ENCODE assay signal across 16 cellular contexts in the genomic region with DNA sequence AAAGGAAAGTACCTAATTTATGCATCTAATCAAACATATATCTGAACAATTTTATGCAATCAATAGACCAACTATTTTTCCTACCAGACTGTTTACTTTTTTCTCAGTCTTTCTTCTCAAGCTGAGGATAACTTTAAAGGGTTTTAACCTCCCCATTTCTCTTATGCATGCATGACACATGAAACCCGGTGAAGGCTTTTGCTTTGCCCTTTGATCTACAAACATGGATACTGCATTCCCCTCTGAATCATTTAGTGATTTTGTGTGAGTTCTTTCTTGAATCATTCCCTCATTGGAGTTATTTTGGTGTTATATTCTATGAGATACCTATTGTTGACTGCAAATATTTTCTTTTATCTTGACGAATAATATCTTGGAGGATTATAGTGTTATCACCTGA.
DNase-seq lines count a peak whose midpoint lies in the region; ATAC-seq and TF ChIP-seq lines count a peak whose summit lies in the region.
"Had no signal": no experiment of that assay in that cellular context is flagged by ENCODE, and none has a peak within 500 bp of the region (broad histone marks: within the 10 kb centered on the region; RNA-seq: fewer than 3 reads in every experiment).

No MANE protein-coding gene starts in this region.

- no peak for TF ChIP-seq CTCF in PC-3 (conservative IDR thresholded peaks at IDR 0.05; ENCODE audit: low read depth, low read length)

- no peaks in the 10 kb centered on the region for H3K9me2 ChIP-seq in PC-3 (replicated peaks; ENCODE audit: low read length)

- H3F3A ChIP-seq in PC-3 (ENCODE audit: low read length, unreplicated experiment): no peaks in the 10 kb centered on the region

- H4K20me1 ChIP-seq in PC-3 (ENCODE audit: low read length): no peaks in the 10 kb centered on the region
- H4K20me1 ChIP-seq: BLaER1 treated with 17β-estradiol and CSF1 and Interleukin-3, amounts not matched to agents 10 nM and 100 nM had no signal

- H3K4me2 ChIP-seq in PC-3 (ENCODE audit: low read length): peak overlapping the region; percentile 30; the same call in 1 of the 2 replicates
- no peak overlapping the region for H3K4me2 ChIP-seq in neuronal stem cell (ENCODE audit: insufficient read depth, low read length, poor library complexity, severe bottlenecking)
- H3K4me2 ChIP-seq: BLaER1 treated with 17β-estradiol and CSF1 and Interleukin-3, amounts not matched to agents 10 nM and 100 nM had no signal

- H3K4me1 ChIP-seq in PC-3 (ENCODE audit: insufficient read depth, low read length) (peaks cover 22% of the 10 kb centered on the region), neuronal stem cell (ENCODE audit: control insufficient read depth in 2 of 2, insufficient read depth in 1 of 2, low read depth in 1 of 2, low read length in 2 of 2) (peaks cover 0 to 2% of the 10 kb centered on the region in 2 donors)
- H3K4me1 ChIP-seq: BLaER1 treated with 17β-estradiol and CSF1 and Interleukin-3, amounts not matched to agents 10 nM and 100 nM; Caco-2 had no signal

- H4K91ac ChIP-seq in neuronal stem cell (ENCODE audit: low read depth, low read length, poor library complexity): no peak overlapping the region

- H3K36me3 ChIP-seq in PC-3 (ENCODE audit: low read depth, low read length) (no peaks in the 10 kb centered on the region), neuronal stem cell (replicated peaks in 1 of 2; ENCODE audit: control insufficient read depth in 2 of 2, insufficient read depth in 2 of 2, low read length in 2 of 2) (no peaks in the 10 kb centered on the region)
- H3K36me3 ChIP-seq: BLaER1 treated with 17β-estradiol and CSF1 and Interleukin-3, amounts not matched to agents 10 nM and 100 nM had no signal

- H3K23ac ChIP-seq in neuronal stem cell (ENCODE audit: low read depth, low read length, poor library complexity): no peak overlapping the region

- no peaks in the 10 kb centered on the region for H3K27me3 ChIP-seq in PC-3 (ENCODE audit: low read length)
- H3K27me3 ChIP-seq in neuronal stem cell (ENCODE audit: control insufficient read depth in 3 of 3, insufficient read depth in 3 of 3, low read depth in 1 of 3, low read length in 3 of 3): no peaks in the 10 kb centered on the region
- H3K27me3 ChIP-seq: BLaER1 treated with 17β-estradiol and CSF1 and Interleukin-3, amounts not matched to agents 10 nM and 100 nM had no signal

- H3K79me2 ChIP-seq in PC-3 (ENCODE audit: low read length): no peaks in the 10 kb centered on the region

- H2BK15ac ChIP-seq in neuronal stem cell (ENCODE audit: low read length): no peak overlapping the region

- H2AK5ac ChIP-seq in neuronal stem cell (ENCODE audit: low read depth, low read length): no peak overlapping the region

- DNase-seq in HT1080 (ENCODE audit: low read depth): peak; percentile 4
- DNase-seq in PC-3: peak; percentile 72
- DNase-seq in neuronal stem cell (ENCODE audit: low spot score): no peak
- DNase-seq in EL: no peak
- no peak for DNase-seq in Ammon's horn (ENCODE audit: low spot score)
- DNase-seq in NCI-H1436 treated with DMSO at 0.1 percent for 48 hours (lab: John Stamatoyannopoulos, UW): no peak
- DNase-seq: 8988T; ACHN; Caco-2; Calu3; CD4-positive, alpha-beta T cell; CD8-positive, alpha-beta T cell; DMS79 treated with DMSO at 0.1 percent for 48 hours; GF-D8 had no signal

- H3K79me1 ChIP-seq in neuronal stem cell (ENCODE audit: low read depth, low read length): no peaks in the 10 kb centered on the region

- H3K14ac ChIP-seq in neuronal stem cell (ENCODE audit: low read length): no peak overlapping the region

- H3K9me3 ChIP-seq in PC-3 (ENCODE audit: low read length) (no peaks in the 10 kb centered on the region), neuronal stem cell (replicated peaks in 1 of 2; ENCODE audit: control insufficient read depth in 2 of 2, insufficient read depth in 1 of 2, low read depth in 1 of 2, low read length in 2 of 2) (no peaks in the 10 kb centered on the region)
- H3K9me3 ChIP-seq: BLaER1 treated with 17β-estradiol and CSF1 and Interleukin-3, amounts not matched to agents 10 nM and 100 nM; Caco-2 had no signal

- H2BK5ac ChIP-seq in neuronal stem cell (ENCODE audit: low read length): no peak overlapping the region

- H3K9ac ChIP-seq in PC-3 (ENCODE audit: low read length) (no peak overlapping the region), neuronal stem cell (ENCODE audit: low read depth, low read length, poor library complexity) (no peak overlapping the region)
- H3K9ac ChIP-seq: BLaER1 treated with 17β-estradiol and CSF1 and Interleukin-3, amounts not matched to agents 10 nM and 100 nM had no signal

- H2BK12ac ChIP-seq in neuronal stem cell (ENCODE audit: low read length): no peak overlapping the region

- H3K18ac ChIP-seq in neuronal stem cell (ENCODE audit: low read length): no peak overlapping the region

- CTCF ChIA-PET in PC-3 (lab: Charles Lee): no interaction called here

- H3K4ac ChIP-seq in neuronal stem cell (ENCODE audit: low read length): no peak overlapping the region

- H2AFZ ChIP-seq in PC-3 (ENCODE audit: low read length) (no peak overlapping the region), neuronal stem cell (ENCODE audit: low read length) (peak overlapping the region; percentile 4)

- intact Hi-C loops in PC-3 (cut with micrococcal nuclease): loop anchor here (10.0 kb wide), 1 partner anchor 422 kb away; no protein-coding TSS in a partner anchor

- WGBS in neuronal stem cell (ENCODE audit: extremely low coverage in 2 of 2, insufficient read length in 2 of 2, insufficient replicate concordance in 1 of 2), 2 donors: no CpG with 5 or more reads among the region's 2 CpGs

- no TSS peak for BruUV-seq in PC-3 (replicated peaks; lab: Mats Ljungman, UMichigan)

- H3K27ac ChIP-seq in PC-3 (ENCODE audit: low read length) (no peak overlapping the region), neuronal stem cell (replicated peaks; ENCODE audit: low read length) (no peak overlapping the region)
- H3K27ac ChIP-seq: BLaER1 treated with 17β-estradiol and CSF1 and Interleukin-3, amounts not matched to agents 10 nM and 100 nM; C4-2B had no signal

- no peak overlapping the region for H3K4me3 ChIP-seq in PC-3 (ENCODE audit: low read length)
- no peak overlapping the region for H3K4me3 ChIP-seq in neuronal stem cell (ENCODE audit: low read length in 2 of 2)
- H3K4me3 ChIP-seq: BLaER1 treated with 17β-estradiol and CSF1 and Interleukin-3, amounts not matched to agents 10 nM and 100 nM had no signal

- no peak overlapping the region for H2BK120ac ChIP-seq in neuronal stem cell (ENCODE audit: low read depth, low read length)

- ATAC-seq in PC-3: peak; percentile 56
- ATAC-seq: CD8-positive, alpha-beta T cell had no signal

- H4K8ac ChIP-seq in neuronal stem cell (ENCODE audit: low read depth, low read length): no peak overlapping the region

- POLR2A ChIA-PET in PC-3 (lab: Charles Lee; ENCODE audit: unreplicated experiment): no interaction called here

Comparison
In these comparisons a context has a peak if more than half of its experiments do, and no peak if none do; other contexts are left out.
1. DNase-seq: peak in HT1080 (single experiment) and PC-3 (single experiment); none in neuronal stem cell (single experiment), EL (single experiment), Ammon's horn (single experiment) and NCI-H1436 treated with DMSO at 0.1 percent for 48 hours (single experiment).